In genomic region chr7:53246974-53247373, GRCh38 we compare ENCODE assay signal across 29 cellular contexts.
"Had no signal": no experiment of that assay in that cellular context is flagged by ENCODE, and none has a peak within 500 bp of the region (broad histone marks: within the 10 kb centered on the region; RNA-seq: fewer than 3 reads in every experiment).

No MANE protein-coding gene starts in this region.

- H3K4me3 Mint-ChIP-seq: activated CD4-positive, alpha-beta T cell treated with anti-CD3 and anti-CD28 coated beads, Interleukin-2, amount 10 ng/mL, durations not matched to agents 7 days and 5 days; activated CD8-positive, alpha-beta T cell treated with anti-CD3 and anti-CD28 coated beads for 36 hours; activated naive CD4-positive, alpha-beta T cell treated with anti-CD3 and anti-CD28 coated beads for 36 hours; activated naive CD4-positive, alpha-beta T cell treated with anti-CD3 and anti-CD28 coated beads, Interleukin-2, amount 50 U/mL, for 24 hours; activated naive CD8-positive, alpha-beta T cell treated with anti-CD3 and anti-CD28 coated beads for 36 hours; activated naive CD8-positive, alpha-beta T cell treated with anti-CD3 and anti-CD28 coated beads, Interleukin-2, amount 50 U/mL, for 24 hours; activated T-helper 1 cell treated with anti-CD3 and anti-CD28 coated beads, Interleukin-12 subunit alpha, Interleukin-12 subunit beta, Interleukin-2, Interleukin-4 antibody, amounts not matched to agents 30 ng/mL and 10 ng/mL and 1 ng/mL, durations not matched to agents 14 hours and 24 hours and 36 hours had no signal

- H3K27ac ChIP-seq: adrenal gland, body of pancreas, cardiac muscle cell, colonic mucosa, gastrocnemius medialis, heart right ventricle had no signal

- ATAC-seq: activated CD8-positive, alpha-beta T cell treated with anti-CD3 and anti-CD28 coated beads for 36 hours; activated naive CD8-positive, alpha-beta T cell treated with anti-CD3 and anti-CD28 coated beads, Interleukin-2, amount 50 U/mL, for 24 hours; body of pancreas; esophagus mucosa; gastrocnemius medialis; heart right ventricle had no signal

- H3K4me1 ChIP-seq: adrenal gland, body of pancreas, colonic mucosa, gastrocnemius medialis, heart right ventricle had no signal

- DNase-seq: activated CD4-positive, alpha-beta T cell treated with anti-CD3 and anti-CD28 coated beads for 1 hour; activated CD4-positive, alpha-beta T cell treated with anti-CD3 and anti-CD28 coated beads for 4 hours; activated CD4-positive, alpha-beta T cell treated with anti-CD3 and anti-CD28 coated beads, Interleukin-2, amount 10 ng/mL, durations not matched to agents 7 days and 5 days; activated CD4-positive, alpha-beta T cell treated with anti-CD3 and anti-CD28 coated beads, Interleukin-2, amount 50 U/mL, for 4 hours; activated CD8-positive, alpha-beta memory T cell treated with anti-CD3 and anti-CD28 coated beads for 24 hours; activated CD8-positive, alpha-beta T cell treated with anti-CD3 and anti-CD28 coated beads for 36 hours; activated effector memory CD4-positive, alpha-beta T cell treated with anti-CD3 and anti-CD28 coated beads, Interleukin-2, amount 50 U/mL, for 16 hours; activated naive CD4-positive, alpha-beta T cell treated with anti-CD3 and anti-CD28 coated beads for 36 hours; activated naive CD8-positive, alpha-beta T cell treated with anti-CD3 and anti-CD28 coated beads for 36 hours; activated naive CD8-positive, alpha-beta T cell treated with anti-CD3 and anti-CD28 coated beads, Interleukin-2, amount 50 U/mL, for 24 hours; activated T-cell treated with anti-CD3 and anti-CD28 coated beads, Interleukin-2, amount 50 U/mL, for 48 hours; adrenal gland; amygdala; aorta; body of pancreas; central memory CD4-positive, alpha-beta T cell; cerebellar nuclear complex; colonic mucosa; effector CD8-positive, alpha-beta T cell; foreskin fibroblast; gastrocnemius medialis; heart right ventricle; T-helper 2 cell had no signal

- H3K27me3 Mint-ChIP-seq: activated CD4-positive, alpha-beta T cell treated with anti-CD3 and anti-CD28 coated beads, Interleukin-2, amount 10 ng/mL, durations not matched to agents 7 days and 5 days; activated CD8-positive, alpha-beta T cell treated with anti-CD3 and anti-CD28 coated beads for 36 hours; activated naive CD4-positive, alpha-beta T cell treated with anti-CD3 and anti-CD28 coated beads, Interleukin-2, amount 50 U/mL, for 24 hours; activated naive CD8-positive, alpha-beta T cell treated with anti-CD3 and anti-CD28 coated beads for 36 hours; activated naive CD8-positive, alpha-beta T cell treated with anti-CD3 and anti-CD28 coated beads, Interleukin-2, amount 50 U/mL, for 24 hours had no signal

- H3K4me1 Mint-ChIP-seq: activated CD4-positive, alpha-beta T cell treated with anti-CD3 and anti-CD28 coated beads, Interleukin-2, amount 10 ng/mL, durations not matched to agents 7 days and 5 days; activated naive CD4-positive, alpha-beta T cell treated with anti-CD3 and anti-CD28 coated beads, Interleukin-2, amount 50 U/mL, for 24 hours; activated naive CD8-positive, alpha-beta T cell treated with anti-CD3 and anti-CD28 coated beads for 36 hours; activated naive CD8-positive, alpha-beta T cell treated with anti-CD3 and anti-CD28 coated beads, Interleukin-2, amount 50 U/mL, for 24 hours had no signal

- H3K27me3 ChIP-seq: adrenal gland, body of pancreas, cardiac muscle cell, colonic mucosa, gastrocnemius medialis, heart right ventricle had no signal

- H3K9me3 ChIP-seq: adrenal gland, body of pancreas, colonic mucosa, gastrocnemius medialis had no signal

- H3K4me3 ChIP-seq: adrenal gland, body of pancreas, cardiac muscle cell, colonic mucosa, gastrocnemius medialis, heart right ventricle had no signal

- FAIRE-seq: endometrium had no signal

- H3K36me3 ChIP-seq: adrenal gland, cardiac muscle cell, colonic mucosa, gastrocnemius medialis, heart right ventricle had no signal

- H3K27ac Mint-ChIP-seq: activated CD4-positive, alpha-beta T cell treated with anti-CD3 and anti-CD28 coated beads, Interleukin-2, amount 10 ng/mL, durations not matched to agents 7 days and 5 days; activated CD8-positive, alpha-beta T cell treated with anti-CD3 and anti-CD28 coated beads for 36 hours; activated naive CD4-positive, alpha-beta T cell treated with anti-CD3 and anti-CD28 coated beads for 36 hours; activated naive CD4-positive, alpha-beta T cell treated with anti-CD3 and anti-CD28 coated beads, Interleukin-2, amount 50 U/mL, for 24 hours; activated naive CD8-positive, alpha-beta T cell treated with anti-CD3 and anti-CD28 coated beads for 36 hours; activated naive CD8-positive, alpha-beta T cell treated with anti-CD3 and anti-CD28 coated beads, Interleukin-2, amount 50 U/mL, for 24 hours; activated T-helper 1 cell treated with anti-CD3 and anti-CD28 coated beads, Interleukin-12 subunit alpha, Interleukin-12 subunit beta, Interleukin-2, Interleukin-4 antibody, amounts not matched to agents 30 ng/mL and 10 ng/mL and 1 ng/mL, durations not matched to agents 14 hours and 24 hours and 36 hours; activated T-helper 2 cell treated with anti-CD3 and anti-CD28 coated beads, Interferon-gamma antibody, Interleukin-2, Interleukin-4, amounts not matched to agents 10 μg/mL and 5 μg/mL and 100 μg/mL, durations not matched to agents 14 hours and 24 hours and 36 hours had no signal

- H3K36me3 Mint-ChIP-seq: activated naive CD4-positive, alpha-beta T cell treated with anti-CD3 and anti-CD28 coated beads, Interleukin-2, amount 50 U/mL, for 24 hours; activated naive CD8-positive, alpha-beta T cell treated with anti-CD3 and anti-CD28 coated beads for 36 hours had no signal

- H3K9me3 Mint-ChIP-seq: activated naive CD4-positive, alpha-beta T cell treated with anti-CD3 and anti-CD28 coated beads, Interleukin-2, amount 50 U/mL, for 24 hours had no signal
